In genomic region chr2:188187726-188188125, GRCh38 we compare ENCODE assay signal across 30 cellular contexts.
"Had no signal": no experiment of that assay in that cellular context is flagged by ENCODE, and none has a peak within 500 bp of the region (broad histone marks: within the 10 kb centered on the region; RNA-seq: fewer than 3 reads in every experiment).

No MANE protein-coding gene starts in this region.

- H3K9me3 ChIP-seq: adrenal gland, body of pancreas, colonic mucosa had no signal

- ATAC-seq: activated CD4-positive, CD25-positive, alpha-beta regulatory T cell treated with anti-CD3 and anti-CD28 coated beads, Interleukin-2, amount 50 U/mL, for 24 hours; activated CD8-positive, alpha-beta T cell treated with anti-CD3 and anti-CD28 coated beads for 36 hours; activated naive CD8-positive, alpha-beta T cell treated with anti-CD3 and anti-CD28 coated beads, Interleukin-2, amount 50 U/mL, for 24 hours; activated T-cell treated with anti-CD3 and anti-CD28 coated beads, Interleukin-2, amount 50 U/mL, for 4 hours; activated T-helper 17 cell treated with anti-CD3 and anti-CD28 coated beads, Interleukin-2, amount 50 U/mL, for 72 hours; body of pancreas; esophagus mucosa had no signal

- H3K4me3 ChIP-seq: adrenal gland, body of pancreas, cardiac muscle cell, colonic mucosa, dorsolateral prefrontal cortex had no signal

- H3K27ac ChIP-seq: adrenal gland, body of pancreas, cardiac muscle cell, colonic mucosa, dorsolateral prefrontal cortex, WERI-Rb-1 had no signal

- DNase-seq: activated B cell treated with CpG ODN at 0.5 μM for 24 hours; activated CD4-positive, alpha-beta T cell treated with anti-CD3 and anti-CD28 coated beads for 48 hours; activated CD4-positive, alpha-beta T cell treated with anti-CD3 and anti-CD28 coated beads, Interleukin-2, amount 50 U/mL, for 1 hour; activated CD4-positive, alpha-beta T cell treated with anti-CD3 and anti-CD28 coated beads, Interleukin-2, amount 50 U/mL, for 48 hours; activated CD8-positive, alpha-beta memory T cell treated with anti-CD3 and anti-CD28 coated beads for 24 hours; activated CD8-positive, alpha-beta T cell treated with anti-CD3 and anti-CD28 coated beads for 36 hours; activated effector memory CD4-positive, alpha-beta T cell treated with anti-CD3 and anti-CD28 coated beads, Interleukin-2, amount 50 U/mL, for 16 hours; activated naive CD4-positive, alpha-beta T cell treated with anti-CD3 and anti-CD28 coated beads for 36 hours; activated naive CD8-positive, alpha-beta T cell treated with anti-CD3 and anti-CD28 coated beads for 36 hours; activated naive CD8-positive, alpha-beta T cell treated with anti-CD3 and anti-CD28 coated beads, Interleukin-2, amount 50 U/mL, for 24 hours; activated T-cell treated with anti-CD3 and anti-CD28 coated beads, Interleukin-2, amount 50 U/mL, for 4 hours; adrenal gland; amygdala; aorta; body of pancreas; central memory CD4-positive, alpha-beta T cell; cerebellar nuclear complex; colonic mucosa; dorsolateral prefrontal cortex; effector memory CD4-positive, alpha-beta T cell; endodermal cell; foreskin fibroblast; head of caudate nucleus; hippocampal formation; T1000; WERI-Rb-1 had no signal

- H3K36me3 ChIP-seq: adrenal gland, cardiac muscle cell, colonic mucosa, WERI-Rb-1 had no signal

- H3K27me3 ChIP-seq: adrenal gland, body of pancreas, cardiac muscle cell, colonic mucosa, dorsolateral prefrontal cortex had no signal

- H3K4me1 ChIP-seq: adrenal gland, body of pancreas, colonic mucosa had no signal
